33 cellular contexts compared by ENCODE assay signal in the genomic region with DNA sequence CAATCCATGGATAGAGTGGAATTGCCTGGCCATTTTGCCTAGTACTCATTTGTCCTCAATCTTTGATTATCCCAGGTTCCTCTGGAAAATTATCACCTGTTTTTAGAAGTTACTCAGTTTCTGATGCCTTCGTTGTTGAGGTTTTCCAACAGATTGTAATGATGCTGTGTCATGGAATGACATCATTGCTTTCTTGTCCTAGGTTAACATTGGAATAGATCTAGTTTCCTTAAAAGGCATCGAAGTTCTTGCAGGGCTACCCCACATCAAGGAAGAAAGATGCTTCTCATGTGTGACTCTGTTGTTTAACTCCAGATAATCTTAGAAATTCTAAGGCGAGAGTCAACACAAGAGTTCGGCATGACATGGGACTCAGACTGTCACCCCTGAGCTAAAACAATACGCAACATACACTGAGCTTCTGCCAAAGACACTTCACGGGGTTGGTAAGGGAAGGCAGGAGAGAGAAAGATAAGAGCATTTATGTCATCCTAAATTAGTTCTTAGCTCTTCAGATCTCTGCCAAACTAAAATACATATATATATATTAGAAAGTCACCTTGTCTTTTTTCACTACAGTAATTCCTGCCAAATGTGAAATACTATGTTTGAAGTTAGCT.
A peak's percentile ranks its signal among the peaks of the same experiment; 100 is the strongest.
DNase-seq lines count a peak whose midpoint lies in the region; ATAC-seq, FAIRE-seq and TF ChIP-seq lines count a peak whose summit lies in the region.
"Had no signal": no experiment of that assay in that cellular context is flagged by ENCODE, and none has a peak within 500 bp of the region (broad histone marks: within the 10 kb centered on the region; RNA-seq: fewer than 3 reads in every experiment).

No MANE protein-coding gene starts in this region.

- H3K9me3 ChIP-seq in HEK293 (ENCODE audit: control insufficient read depth, insufficient read depth, low read depth, low read length): no peaks in the 10 kb centered on the region
- H3K9me3 ChIP-seq in astrocyte (ENCODE audit: insufficient read depth, low read depth, low read length): no peaks in the 10 kb centered on the region
- H3K9me3 ChIP-seq in heart right ventricle: no peaks in the 10 kb centered on the region
- H3K9me3 ChIP-seq: BLaER1, prostate gland, suprapubic skin, upper lobe of right lung had no signal

- H3K4me2 ChIP-seq in astrocyte (ENCODE audit: low read length): peak overlapping the region; percentile 21
- H3K4me2 ChIP-seq: BLaER1 had no signal

- H3K9ac ChIP-seq in astrocyte (ENCODE audit: low read length): no peak overlapping the region
- H3K9ac ChIP-seq: BLaER1 had no signal

- H2AFZ ChIP-seq in astrocyte (ENCODE audit: low read depth, low read length): peak overlapping the region; percentile 33

- no peaks in the 10 kb centered on the region for H3K79me2 ChIP-seq in astrocyte (ENCODE audit: insufficient read depth, low read length)

- peaks cover 15% of the 10 kb centered on the region for H3K4me1 Mint-ChIP-seq in astrocyte (ENCODE audit: low read depth, unreplicated experiment)
- H3K4me1 Mint-ChIP-seq in mesothelial cell of epicardium: peaks cover 58% of the 10 kb centered on the region
- H3K4me1 Mint-ChIP-seq: naive thymus-derived CD8-positive, alpha-beta T cell had no signal

- no peaks in the 10 kb centered on the region for H3K36me3 ChIP-seq in HEK293 (ENCODE audit: control insufficient read depth in 2 of 2, insufficient read depth in 1 of 2, low read length in 2 of 2)
- no peaks in the 10 kb centered on the region for H3K36me3 ChIP-seq in astrocyte (ENCODE audit: insufficient read depth, low read length)
- H3K36me3 ChIP-seq in heart right ventricle: peaks cover 0 to 7% (median 0%) of the 10 kb centered on the region in 9 donors
- H3K36me3 ChIP-seq: prostate gland, suprapubic skin, upper lobe of right lung, WERI-Rb-1 had no signal

- TF ChIP-seq CTCF in HEK293 (tag by site-specific recombination; IDR thresholded peaks at IDR 0.05) (no peak), astrocyte (IDR thresholded peaks at IDR 0.05; ENCODE audit: insufficient read depth, low read depth, low read length) (no peak), heart right ventricle (IDR thresholded peaks at IDR 0.05) (no peak), mesothelial cell of epicardium (IDR thresholded peaks at IDR 0.05; ENCODE audit: unreplicated experiment) (no peak)

- H3K4me3 ChIP-seq in HEK293 (ENCODE audit: low read depth, low read length) (no peak overlapping the region), astrocyte (ENCODE audit: insufficient read depth, low read depth, low read length) (no peak overlapping the region), heart right ventricle (no peak overlapping the region)
- H3K4me3 ChIP-seq: BLaER1, lung, prostate gland, suprapubic skin, upper lobe of right lung had no signal

- intact Hi-C loops in heart right ventricle (cut with DNase I): loop anchor here in 3 of 10 donors (2.0 to 10.0 kb wide), 4 partner anchors 46 to 63 kb away; no protein-coding TSS in a partner anchor

- H3K27ac ChIP-seq in HEK293 (ENCODE audit: extremely low read depth, low read depth, low read length): no peak overlapping the region
- H3K27ac ChIP-seq in astrocyte (ENCODE audit: low read depth, low read length): peak overlapping the region; percentile 52
- peak overlapping the region; percentile 39 to 86 (median 64) for H3K27ac ChIP-seq in heart right ventricle
- H3K27ac ChIP-seq: BLaER1, prostate gland, suprapubic skin, upper lobe of right lung, WERI-Rb-1 had no signal

- CTCF ChIA-PET in HEK293 (lab: Yijun Ruan, JAX): no interaction called here

- peak overlapping the region; percentile 93 for H3K27ac Mint-ChIP-seq in astrocyte (ENCODE audit: unreplicated experiment)
- peak overlapping the region; percentile 73 for H3K27ac Mint-ChIP-seq in mesothelial cell of epicardium
- H3K27ac Mint-ChIP-seq: activated T-helper 2 cell treated with anti-CD3 and anti-CD28 coated beads, Interferon-gamma antibody, Interleukin-2, Interleukin-4, amounts not matched to agents 10 μg/mL and 5 μg/mL and 100 μg/mL, durations not matched to agents 14 hours and 24 hours and 36 hours; naive thymus-derived CD8-positive, alpha-beta T cell had no signal

- ATAC-seq in heart right ventricle (peak in 7 of 8 donors; percentile 62 to 89 (median 82)), GM21515 (IDR thresholded peaks at IDR 0.05; ENCODE audit: unreplicated experiment) (no peak), HG02938 (IDR thresholded peaks at IDR 0.05; ENCODE audit: unreplicated experiment) (no peak)
- ATAC-seq: naive thymus-derived CD8-positive, alpha-beta T cell; upper lobe of right lung had no signal

- H3K36me3 Mint-ChIP-seq in astrocyte (ENCODE audit: low read depth, unreplicated experiment) (peaks cover 21% of the 10 kb centered on the region), mesothelial cell of epicardium (no peaks in the 10 kb centered on the region)
- H3K36me3 Mint-ChIP-seq: naive thymus-derived CD8-positive, alpha-beta T cell had no signal

- H3K4me3 Mint-ChIP-seq in astrocyte (ENCODE audit: unreplicated experiment) (no peak overlapping the region), mesothelial cell of epicardium (no peak overlapping the region)
- H3K4me3 Mint-ChIP-seq: naive thymus-derived CD8-positive, alpha-beta T cell had no signal

- H3K9me3 Mint-ChIP-seq in astrocyte (ENCODE audit: unreplicated experiment) (no peaks in the 10 kb centered on the region), mesothelial cell of epicardium (no peaks in the 10 kb centered on the region)
- H3K9me3 Mint-ChIP-seq: activated T-helper 2 cell treated with anti-CD3 and anti-CD28 coated beads, Interferon-gamma antibody, Interleukin-2, Interleukin-4, amounts not matched to agents 10 μg/mL and 5 μg/mL and 100 μg/mL, durations not matched to agents 14 hours and 24 hours and 36 hours had no signal

- POLR2A ChIA-PET in HEK293 (lab: Yijun Ruan, JAX): no interaction called here

- no peaks in the 10 kb centered on the region for H3K4me1 ChIP-seq in HEK293 (ENCODE audit: control insufficient read depth, insufficient read depth, low read length)
- peaks cover 7% of the 10 kb centered on the region for H3K4me1 ChIP-seq in astrocyte (ENCODE audit: insufficient read depth, low read length)
- peaks cover 0 to 63% (median 7%) of the 10 kb centered on the region in 9 donors for H3K4me1 ChIP-seq in heart right ventricle
- H3K4me1 ChIP-seq: BLaER1, prostate gland, upper lobe of right lung had no signal

- H3K27me3 ChIP-seq in astrocyte (ENCODE audit: insufficient read depth, low read length): no peaks in the 10 kb centered on the region
- no peaks in the 10 kb centered on the region for H3K27me3 ChIP-seq in heart right ventricle
- H3K27me3 ChIP-seq: BLaER1, suprapubic skin, upper lobe of right lung had no signal

- 22 to 45% methylated on average over 6 of the region's 6 CpGs for WGBS in heart right ventricle, 2 donors

- no peak for FAIRE-seq in astrocyte (lab: Jason Lieb, UNC)
- FAIRE-seq: bronchial epithelial cell, endothelial cell of umbilical vein, HTR-8/SVneo, islet of Langerhans had no signal

- H4K20me1 ChIP-seq in astrocyte (ENCODE audit: insufficient read depth, low read length): no peaks in the 10 kb centered on the region

- H3K27me3 Mint-ChIP-seq in astrocyte (ENCODE audit: low read depth, unreplicated experiment) (no peaks in the 10 kb centered on the region), mesothelial cell of epicardium (ENCODE audit: low read depth) (no peaks in the 10 kb centered on the region)

- DNase-seq in astrocyte (ENCODE audit: low read depth) (peak; percentile 74), heart right ventricle (peak in 1 of 2 donors; percentile 19), mesothelial cell of epicardium (ENCODE audit: low spot score in 2 of 2, unreplicated experiment in 2 of 2) (no peak), DMS114 treated with DMSO at 0.1 percent for 48 hours (lab: John Stamatoyannopoulos, UW; ENCODE audit: unreplicated experiment) (no peak)
- DNase-seq in activated CD8-positive, alpha-beta memory T cell treated with anti-CD3 and anti-CD28 coated beads, Interleukin-2, amount 50 U/mL, for 48 hours: no peak
- DNase-seq: activated CD4-positive, alpha-beta T cell treated with anti-CD3 and anti-CD28 coated beads for 4 hours; activated naive CD4-positive, alpha-beta T cell treated with anti-CD3 and anti-CD28 coated beads, Interleukin-2, amount 50 U/mL, for 16 hours; activated T-cell treated with anti-CD3 and anti-CD28 coated beads for 4 hours; amniotic stem cell; GDM1; naive thymus-derived CD8-positive, alpha-beta T cell; NCI-H146; NCI-H2107; NCI-H345; nucleus accumbens; SIG-M5; stimulated activated naive CD4-positive, alpha-beta T cell treated with Interleukin-2 at 50 U/mL for 16 hours; SW 1271; T1000; upper lobe of right lung; WERI-Rb-1 had no signal

TF ChIP-seq in HEK293, 187 proteins besides CTCF, POLR2A, EP300 and RAD21 (continues in another document):
- TF ChIP-seq, protein P1, sequence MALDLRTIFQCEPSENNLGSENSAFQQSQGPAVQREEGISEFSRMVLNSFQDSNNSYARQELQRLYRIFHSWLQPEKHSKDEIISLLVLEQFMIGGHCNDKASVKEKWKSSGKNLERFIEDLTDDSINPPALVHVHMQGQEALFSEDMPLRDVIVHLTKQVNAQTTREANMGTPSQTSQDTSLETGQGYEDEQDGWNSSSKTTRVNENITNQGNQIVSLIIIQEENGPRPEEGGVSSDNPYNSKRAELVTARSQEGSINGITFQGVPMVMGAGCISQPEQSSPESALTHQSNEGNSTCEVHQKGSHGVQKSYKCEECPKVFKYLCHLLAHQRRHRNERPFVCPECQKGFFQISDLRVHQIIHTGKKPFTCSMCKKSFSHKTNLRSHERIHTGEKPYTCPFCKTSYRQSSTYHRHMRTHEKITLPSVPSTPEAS (tag by site-specific recombination; IDR thresholded peaks at IDR 0.05): no peak
- no peak for TF ChIP-seq ZNF837 (tag by site-specific recombination; IDR thresholded peaks at IDR 0.05)

Comparison
In these comparisons a context has a peak if more than half of its experiments do, and no peak if none do; other contexts are left out.
1. ATAC-seq: peak in heart right ventricle (7 of 8); none in GM21515 (single experiment) and HG02938 (single experiment).